In genomic region chr13:52356327-52356726, GRCh38 we compare ENCODE assay signal across 1 cellular context.
TF ChIP-seq lines count a peak whose summit lies in the region.

No MANE protein-coding gene starts in this region.

TF ChIP-seq in HEK293, 187 proteins besides CTCF, POLR2A, EP300 and RAD21 (continued from another document):
- TF ChIP-seq ZNF148 (tag by site-specific recombination; IDR thresholded peaks at IDR 0.05; ENCODE audit: borderline replicate concordance) (no peak), REPIN1 (tag by site-specific recombination; IDR thresholded peaks at IDR 0.05; ENCODE audit: low read depth) (no peak), EGR2 (tag by site-specific recombination; IDR thresholded peaks at IDR 0.05; ENCODE audit: low read depth) (no peak), ZNF239 (tag by site-specific recombination; IDR thresholded peaks at IDR 0.05) (no peak), ZNF132 (tag by site-specific recombination; IDR thresholded peaks at IDR 0.05; ENCODE audit: borderline replicate concordance) (no peak), HOXD13 (CRISPR knock-in tag; IDR thresholded peaks at IDR 0.05; ENCODE audit: borderline replicate concordance) (no peak), ZEB2 (tag by site-specific recombination; IDR thresholded peaks at IDR 0.05) (peak; percentile 26; the same call in 1 of the 2 replicates), ZNF639 (tag by site-specific recombination; IDR thresholded peaks at IDR 0.05) (0 out of 2 replicates have a peak, but pooled peaks have one; percentile 24), ZNF776 (tag by site-specific recombination; IDR thresholded peaks at IDR 0.05; ENCODE audit: borderline replicate concordance) (no peak), ZNF175 (tag by site-specific recombination; IDR thresholded peaks at IDR 0.05) (no peak)
